Comparison of ENCODE assay signal across 2 cellular contexts in genomic region chr2:200267350-200267749, GRCh38.
A peak's percentile ranks its signal among the peaks of the same experiment; 100 is the strongest.
TF ChIP-seq lines count a peak whose summit lies in the region.

No MANE protein-coding gene starts in this region.

TF ChIP-seq in GM23338, 12 proteins besides CTCF, POLR2A, EP300 and RAD21 (continued from another document):
- TF ChIP-seq REST (IDR thresholded peaks at IDR 0.05; ENCODE audit: unreplicated experiment) (no peak), ZNF462 (CRISPR knock-in tag; IDR thresholded peaks at IDR 0.05) (no peak), ZNF114 (CRISPR knock-in tag; IDR thresholded peaks at IDR 0.05) (no peak), EZH2phosphoT487 (IDR thresholded peaks at IDR 0.05; ENCODE audit: unreplicated experiment) (no peak), EZH2 (IDR thresholded peaks at IDR 0.05; ENCODE audit: low read depth, unreplicated experiment) (no peak), STAT1 (IDR thresholded peaks at IDR 0.05; ENCODE audit: unreplicated experiment) (no peak), ETS1 (IDR thresholded peaks at IDR 0.05) (no peak), CREB1 (CRISPR knock-in tag; IDR thresholded peaks at IDR 0.05; ENCODE audit: low read depth) (no peak), NANOG (IDR thresholded peaks at IDR 0.05; ENCODE audit: borderline replicate concordance) (no peak)
TF ChIP-seq in GM23338: peak in this region for 0.

TF ChIP-seq in IMR-90, 13 proteins besides CTCF, POLR2A, EP300 and RAD21 (continued from another document):
- TF ChIP-seq CEBPB (IDR thresholded peaks at IDR 0.05; ENCODE audit: low read depth, low read length), result peak; percentile 51; the same call in 1 of the 2 replicates
- no peak for TF ChIP-seq FOS (IDR thresholded peaks at IDR 0.05; ENCODE audit: low read depth, low read length)
